35 cellular contexts compared by ENCODE assay signal in the genomic region with DNA sequence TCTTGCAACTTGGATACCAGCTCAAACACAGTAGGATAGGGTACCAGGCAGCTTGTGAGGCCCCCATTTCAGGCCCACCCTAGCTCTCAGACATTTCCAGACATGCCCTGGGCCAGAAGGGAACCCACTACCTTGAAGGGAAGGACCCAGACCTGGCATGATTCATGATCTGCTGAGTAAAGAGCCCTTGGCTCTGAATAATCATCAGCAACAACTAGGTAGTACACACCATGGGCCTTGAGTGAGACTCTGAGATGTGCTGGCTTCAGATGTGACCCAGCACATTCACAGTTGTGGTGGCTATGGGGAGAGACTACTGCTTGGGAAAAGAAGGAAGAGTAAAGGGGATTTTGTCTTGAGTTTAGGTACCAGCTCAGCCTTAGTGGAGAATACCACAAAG.
"Had no signal": no experiment of that assay in that cellular context is flagged by ENCODE, and none has a peak within 500 bp of the region (broad histone marks: within the 10 kb centered on the region; RNA-seq: fewer than 3 reads in every experiment).

No MANE protein-coding gene starts in this region.

- H3K4me3 Mint-ChIP-seq: activated CD4-positive, alpha-beta memory T cell treated with anti-CD3 and anti-CD28 coated beads for 36 hours; activated CD4-positive, alpha-beta T cell treated with anti-CD3 and anti-CD28 coated beads, Interleukin-2, amount 10 ng/mL, durations not matched to agents 24 days and 14 days; activated naive CD4-positive, alpha-beta T cell treated with anti-CD3 and anti-CD28 coated beads for 36 hours; activated naive CD8-positive, alpha-beta T cell treated with anti-CD3 and anti-CD28 coated beads for 36 hours; activated T-helper 1 cell treated with anti-CD3 and anti-CD28 coated beads, Interleukin-12 subunit alpha, Interleukin-12 subunit beta, Interleukin-2, Interleukin-4 antibody, amounts not matched to agents 30 ng/mL and 10 ng/mL and 1 ng/mL, durations not matched to agents 14 hours and 24 hours and 36 hours; natural killer cell; neural progenitor cell; stimulated activated memory B cell treated with anti-CD40 and anti-IgM and Interleukin-4, amounts not matched to agents 10 μg/mL and 1 μg/mL and 100 μg/mL, for 72 hours; stimulated activated naive CD8-positive, alpha-beta T cell treated with anti-CD3 and anti-CD28 coated beads, Interleukin-15, amount 100 ng/mL, for 72 hours; T-helper 17 cell; type B pancreatic cell had no signal

- DNase-seq: activated CD4-positive, alpha-beta memory T cell treated with anti-CD3 and anti-CD28 coated beads for 36 hours; activated CD4-positive, alpha-beta T cell treated with anti-CD3 and anti-CD28 coated beads, Interleukin-2, amount 10 ng/mL, durations not matched to agents 24 days and 14 days; activated CD4-positive, CD25-positive, alpha-beta regulatory T cell treated with anti-CD3 and anti-CD28 coated beads, Interleukin-2, amount 50 U/mL, for 72 hours; activated CD8-positive, alpha-beta memory T cell treated with anti-CD3 and anti-CD28 coated beads, Interleukin-2, amount 50 U/mL, for 4 hours; activated effector memory CD4-positive, alpha-beta T cell treated with anti-CD3 and anti-CD28 coated beads, Interleukin-2, amount 50 U/mL, for 16 hours; activated naive CD4-positive, alpha-beta T cell treated with anti-CD3 and anti-CD28 coated beads for 36 hours; activated naive CD8-positive, alpha-beta T cell treated with anti-CD3 and anti-CD28 coated beads for 36 hours; activated T-cell treated with anti-CD3 and anti-CD28 coated beads, Interleukin-2, amount 50 U/mL, for 1 hour; adrenal gland; aorta; body of pancreas; dorsolateral prefrontal cortex; effector memory CD4-positive, alpha-beta T cell; erythroblast; left colon; natural killer cell; retina; sigmoid colon; stimulated activated CD4-positive, alpha-beta T cell treated with anti-CD3 and anti-CD28 coated beads, Interleukin-4, amount 100 ng/mL, for 24 hours; stimulated activated naive CD8-positive, alpha-beta T cell treated with anti-CD3 and anti-CD28 coated beads, Interleukin-15, amount 100 ng/mL, for 72 hours; substantia nigra; T-helper 17 cell; T1000; uterus had no signal

- H3K36me3 Mint-ChIP-seq: activated CD4-positive, alpha-beta memory T cell treated with anti-CD3 and anti-CD28 coated beads for 36 hours; activated naive CD8-positive, alpha-beta T cell treated with anti-CD3 and anti-CD28 coated beads for 36 hours; natural killer cell; stimulated activated memory B cell treated with anti-CD40 and anti-IgM and Interleukin-4, amounts not matched to agents 10 μg/mL and 1 μg/mL and 100 μg/mL, for 72 hours; type B pancreatic cell had no signal

- ATAC-seq: body of pancreas; gastroesophageal sphincter; natural killer cell; stimulated activated memory B cell treated with anti-CD40 and anti-IgM and Interleukin-4, amounts not matched to agents 10 μg/mL and 1 μg/mL and 100 μg/mL, for 72 hours; stimulated activated naive CD8-positive, alpha-beta T cell treated with anti-CD3 and anti-CD28 coated beads, Interleukin-15, amount 100 ng/mL, for 72 hours; T-helper 17 cell had no signal

- H3K36me3 ChIP-seq: adrenal gland, cardiac muscle cell, gastroesophageal sphincter, neural progenitor cell, sigmoid colon, uterus had no signal

- FAIRE-seq: keratinocyte, small intestine had no signal

- H3K4me3 ChIP-seq: adrenal gland, body of pancreas, cardiac muscle cell, coronary artery, dorsolateral prefrontal cortex, gastroesophageal sphincter, hepatocyte, neural progenitor cell, sigmoid colon, uterus had no signal

- H3K4me1 Mint-ChIP-seq: activated CD4-positive, alpha-beta T cell treated with anti-CD3 and anti-CD28 coated beads, Interleukin-2, amount 10 ng/mL, durations not matched to agents 24 days and 14 days; natural killer cell; stimulated activated memory B cell treated with anti-CD40 and anti-IgM and Interleukin-4, amounts not matched to agents 10 μg/mL and 1 μg/mL and 100 μg/mL, for 72 hours; stimulated activated naive CD8-positive, alpha-beta T cell treated with anti-CD3 and anti-CD28 coated beads, Interleukin-15, amount 100 ng/mL, for 72 hours; T-helper 17 cell had no signal

- H3K27me3 ChIP-seq: body of pancreas, cardiac muscle cell, hepatocyte, neural progenitor cell, sigmoid colon, uterus had no signal

- H3K27me3 Mint-ChIP-seq: progenitor cell of endocrine pancreas, type B pancreatic cell had no signal

- H3K9me3 Mint-ChIP-seq: activated CD4-positive, alpha-beta memory T cell treated with anti-CD3 and anti-CD28 coated beads for 36 hours; activated naive CD4-positive, alpha-beta T cell treated with anti-CD3 and anti-CD28 coated beads for 36 hours; activated naive CD8-positive, alpha-beta T cell treated with anti-CD3 and anti-CD28 coated beads for 36 hours; activated T-helper 1 cell treated with anti-CD3 and anti-CD28 coated beads, Interleukin-12 subunit alpha, Interleukin-12 subunit beta, Interleukin-2, Interleukin-4 antibody, amounts not matched to agents 30 ng/mL and 10 ng/mL and 1 ng/mL, durations not matched to agents 14 hours and 24 hours and 36 hours; natural killer cell; stimulated activated memory B cell treated with anti-CD40 and anti-IgM and Interleukin-4, amounts not matched to agents 10 μg/mL and 1 μg/mL and 100 μg/mL, for 72 hours had no signal

- H3K27ac Mint-ChIP-seq: activated CD4-positive, alpha-beta memory T cell treated with anti-CD3 and anti-CD28 coated beads for 36 hours; activated CD4-positive, alpha-beta T cell treated with anti-CD3 and anti-CD28 coated beads, Interleukin-2, amount 10 ng/mL, durations not matched to agents 24 days and 14 days; activated naive CD4-positive, alpha-beta T cell treated with anti-CD3 and anti-CD28 coated beads for 36 hours; activated naive CD8-positive, alpha-beta T cell treated with anti-CD3 and anti-CD28 coated beads for 36 hours; activated T-helper 1 cell treated with anti-CD3 and anti-CD28 coated beads, Interleukin-12 subunit alpha, Interleukin-12 subunit beta, Interleukin-2, Interleukin-4 antibody, amounts not matched to agents 30 ng/mL and 10 ng/mL and 1 ng/mL, durations not matched to agents 14 hours and 24 hours and 36 hours; natural killer cell; neural progenitor cell; progenitor cell of endocrine pancreas; stimulated activated memory B cell treated with anti-CD40 and anti-IgM and Interleukin-4, amounts not matched to agents 10 μg/mL and 1 μg/mL and 100 μg/mL, for 72 hours; stimulated activated naive CD8-positive, alpha-beta T cell treated with anti-CD3 and anti-CD28 coated beads, Interleukin-15, amount 100 ng/mL, for 72 hours; T-helper 17 cell; type B pancreatic cell had no signal
